18 cellular contexts compared by ENCODE assay signal in genomic region chr16:2597560-2597902, GRCh38. TPM values are rescaled to one million over a fixed set of nuclear protein-coding genes. Genes with fewer than 3 reads are reported as not detected.
DNase-seq lines count a peak whose midpoint lies in the region; ATAC-seq, FAIRE-seq and TF ChIP-seq lines count a peak whose summit lies in the region.
"Had no signal": no experiment of that assay in that cellular context is flagged by ENCODE, and none has a peak within 500 bp of the region (broad histone marks: within the 10 kb centered on the region; RNA-seq: fewer than 3 reads in every experiment).

No MANE protein-coding gene starts in this region.

- TF ChIP-seq EP300 in sigmoid colon (IDR thresholded peaks at IDR 0.05), result no peak

- peaks cover 0 to 18% (median 9%) of the 10 kb centered on the region in 11 experiments; a peak in 10 of 22 replicates for H3K27me3 ChIP-seq in BLaER1 treated with 17β-estradiol and CSF1 and Interleukin-3, amounts not matched to agents 10 nM and 100 nM
- H3K27me3 ChIP-seq in NT2/D1 (ENCODE audit: insufficient read depth, insufficient read length) (no peaks in the 10 kb centered on the region), sigmoid colon (no peaks in the 10 kb centered on the region)

- H3K4me1 ChIP-seq in BLaER1 treated with 17β-estradiol and CSF1 and Interleukin-3, amounts not matched to agents 10 nM and 100 nM, result peaks cover 60 to 95% (median 94%) of the 10 kb centered on the region in 10 experiments
- peaks cover 4% of the 10 kb centered on the region for H3K4me1 ChIP-seq in NT2/D1 (ENCODE audit: insufficient read depth, insufficient read length)
- H3K4me1 ChIP-seq in kidney (ENCODE audit: control insufficient read depth in 1 of 2, insufficient read depth in 1 of 2, low read depth in 1 of 2, low read length in 2 of 2), result no peaks in the 10 kb centered on the region
- peaks cover 0 to 15% (median 13%) of the 10 kb centered on the region in 4 donors for H3K4me1 ChIP-seq in sigmoid colon
- H3K4me1 ChIP-seq: HAP-1 had no signal

- FAIRE-seq in kidney (lab: Jason Lieb, UNC), result no peak
- FAIRE-seq: HTR-8/SVneo had no signal

- no peaks in the 10 kb centered on the region for H3K9me3 ChIP-seq in BLaER1 treated with 17β-estradiol and CSF1 and Interleukin-3, amounts not matched to agents 10 nM and 100 nM (replicated peaks in 1 of 11)
- H3K9me3 ChIP-seq in NT2/D1 (ENCODE audit: insufficient read depth, low read length) (no peaks in the 10 kb centered on the region), kidney (ENCODE audit: control insufficient read depth in 1 of 2, low read length in 2 of 2) (no peaks in the 10 kb centered on the region), sigmoid colon (no peaks in the 10 kb centered on the region)
- H3K9me3 ChIP-seq: HAP-1 had no signal

- intact Hi-C loops in kidney (cut with DNase I) (no loop called here), sigmoid colon (cut with DNase I) (no loop called here)

- no peak for TF ChIP-seq POLR2A in sigmoid colon (IDR thresholded peaks at IDR 0.05)

- 95 to 97% methylated on average over 22 of the region's 22 CpGs for WGBS in sigmoid colon, 2 donors

- H3K4me2 ChIP-seq in BLaER1 treated with 17β-estradiol and CSF1 and Interleukin-3, amounts not matched to agents 10 nM and 100 nM, result peak overlapping the region in 9 of 11 experiments; percentile 85 to 97 (median 92); a peak in 17 of 22 replicates

- peaks cover 0 to 2% (median 0%) of the 10 kb centered on the region in 3 donors for H3K27me3 Mint-ChIP-seq in immature natural killer cell (ENCODE audit: low read depth in 3 of 3)
- H3K27me3 Mint-ChIP-seq: CD4-positive, CD25-positive, alpha-beta regulatory T cell had no signal

- peak overlapping the region in 1 of 11 experiments; percentile 68; a peak in 1 of 22 replicates for H3K27ac ChIP-seq in BLaER1 treated with 17β-estradiol and CSF1 and Interleukin-3, amounts not matched to agents 10 nM and 100 nM
- no peak overlapping the region for H3K27ac ChIP-seq in kidney (ENCODE audit: low read depth in 2 of 2, low read length in 2 of 2)
- no peak overlapping the region for H3K27ac ChIP-seq in sigmoid colon

- TF ChIP-seq CTCF in kidney (IDR thresholded peaks at IDR 0.05; ENCODE audit: borderline replicate concordance, extremely low read depth, insufficient read depth) (no peak), sigmoid colon (IDR thresholded peaks at IDR 0.05) (no peak)

- DNase-seq in NT2/D1 (ENCODE audit: low read depth, low spot score) (no peak), kidney (peak; percentile 58), sigmoid colon (peak; percentile 60), immature natural killer cell (no peak), activated gamma-delta T cell treated with Interleukin-2 at 50 U/mL for 16 hours (no peak)
- DNase-seq: ACHN; AML-193; CD4-positive, CD25-positive, alpha-beta regulatory T cell; EL; NCI-H1105 treated with DMSO at 0.1 percent for 48 hours; NCI-H1694 treated with DMSO at 0.1 percent for 48 hours; NCI-H526 treated with DMSO at 0.1 percent for 48 hours; NK-92 treated with Interleukin-12 subunit alpha and Interleukin-12 subunit beta, amount 100 ng/mL, for 24 hours; OCI-M1 had no signal

- H3K36me3 ChIP-seq in BLaER1 treated with 17β-estradiol and CSF1 and Interleukin-3, amounts not matched to agents 10 nM and 100 nM, result peaks cover 20 to 36% (median 27%) of the 10 kb centered on the region in 11 experiments
- H3K36me3 ChIP-seq in NT2/D1 (ENCODE audit: insufficient read depth, insufficient read length, low read length), result peaks cover 49% of the 10 kb centered on the region
- peaks cover 9 to 17% of the 10 kb centered on the region in 2 donors for H3K36me3 ChIP-seq in kidney (ENCODE audit: control insufficient read depth in 1 of 2, insufficient read depth in 2 of 2, low read length in 2 of 2)
- peaks cover 21 to 41% (median 28%) of the 10 kb centered on the region in 4 donors for H3K36me3 ChIP-seq in sigmoid colon

- no peaks in the 10 kb centered on the region for H3K36me3 Mint-ChIP-seq in immature natural killer cell

- H3K4me3 ChIP-seq in BLaER1 treated with 17β-estradiol and CSF1 and Interleukin-3, amounts not matched to agents 10 nM and 100 nM, result no peak overlapping the region
- H3K4me3 ChIP-seq in NT2/D1 (ENCODE audit: insufficient read length, low read depth) (no peak overlapping the region), kidney (ENCODE audit: low read length in 2 of 2) (no peak overlapping the region), sigmoid colon (no peak overlapping the region)
- H3K4me3 ChIP-seq: HAP-1 had no signal

- no peak for ATAC-seq in GM18873 (IDR thresholded peaks at IDR 0.05; ENCODE audit: low FRiP score, unreplicated experiment)

- H3K4me1 Mint-ChIP-seq in immature natural killer cell, result peaks cover 13 to 14% of the 10 kb centered on the region in 2 donors

- peak overlapping the region in 2 of 11 experiments; percentile 48 to 62; a peak in 2 of 22 replicates for H3K9ac ChIP-seq in BLaER1 treated with 17β-estradiol and CSF1 and Interleukin-3, amounts not matched to agents 10 nM and 100 nM
- H3K9ac ChIP-seq in NT2/D1 (ENCODE audit: insufficient read length, low read depth) (peak overlapping the region; percentile 50), kidney (ENCODE audit: low read length in 2 of 2) (no peak overlapping the region)

- H3K4me3 Mint-ChIP-seq in immature natural killer cell, result no peak overlapping the region
- H3K4me3 Mint-ChIP-seq: CD4-positive, CD25-positive, alpha-beta regulatory T cell had no signal

- H3K27ac Mint-ChIP-seq in immature natural killer cell, result no peak overlapping the region
- H3K27ac Mint-ChIP-seq: CD4-positive, CD25-positive, alpha-beta regulatory T cell had no signal

- H3K9me3 Mint-ChIP-seq in immature natural killer cell, result no peaks in the 10 kb centered on the region
- H3K9me3 Mint-ChIP-seq: CD4-positive, CD25-positive, alpha-beta regulatory T cell had no signal

- H4K20me1 ChIP-seq in BLaER1 treated with 17β-estradiol and CSF1 and Interleukin-3, amounts not matched to agents 10 nM and 100 nM, result peaks cover 59 to 77% (median 74%) of the 10 kb centered on the region in 11 experiments

RNA-seq across cellular contexts. Expression of gene PDPK1, which starts 59.7 kb away (rescaled TPM):
- total RNA-seq in kidney (52.3 TPM), sigmoid colon (10 to 100 TPM; 22.7 to 32.2 (median 31.0) TPM)
- polyA plus RNA-seq in kidney (ENCODE audit: insufficient read depth, low read depth, low replicate concordance) (14.3 TPM), sigmoid colon (10 to 100 TPM; 24.0 to 31.1 (median 31.0) TPM), immature natural killer cell (10 to 100 TPM; 26.3 to 48.8 (median 27.1) TPM)

Comparison
In these comparisons a context has a peak if more than half of its experiments do, and no peak if none do; other contexts are left out.
1. DNase-seq: peak in kidney (single experiment) and sigmoid colon (single experiment); none in NT2/D1 (single experiment), immature natural killer cell (0 of 3) and activated gamma-delta T cell treated with Interleukin-2 at 50 U/mL for 16 hours (single experiment).